ENCODE assay signal across 22 cellular contexts in the genomic region with DNA sequence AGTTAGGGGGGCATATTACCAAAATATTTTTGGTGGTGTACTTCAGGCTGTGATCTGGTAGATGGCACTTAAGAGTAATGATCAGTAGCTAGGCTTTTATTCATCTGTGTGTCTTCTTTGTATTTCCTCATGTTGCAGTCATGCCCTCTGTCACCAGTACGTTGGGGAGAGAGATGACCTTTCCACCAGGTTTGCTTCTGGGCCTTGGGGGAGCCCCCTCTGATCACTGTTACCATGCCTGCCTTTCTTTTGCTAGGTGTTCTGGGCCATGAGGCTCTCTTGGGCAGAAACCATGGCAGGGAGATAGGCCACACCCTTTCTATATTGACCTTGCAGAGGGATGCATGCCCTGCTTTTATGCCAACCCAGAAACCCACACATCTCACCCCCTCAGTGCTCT.
"Had no signal": no experiment of that assay in that cellular context is flagged by ENCODE, and none has a peak within 500 bp of the region (broad histone marks: within the 10 kb centered on the region; RNA-seq: fewer than 3 reads in every experiment).

No MANE protein-coding gene starts in this region.

- DNase-seq: IMR-90, Karpas-422, KG1, MG63, NCI-H1092, NCI-H1105 treated with DMSO at 0.1 percent for 48 hours, NCI-H1417 treated with DMSO at 0.1 percent for 48 hours, NCI-H146, NCI-H1694 treated with DMSO at 0.1 percent for 48 hours, NCI-H1930, NCI-H2081, NCI-H2107, NCI-H226, NCI-H446, NCI-H510A, NCI-H524 treated with DMSO at 0.1 percent for 48 hours, NCI-H69, NCI-H774, Right ventricle myocardium superior, RPMI8226, SIG-M5 had no signal

- FAIRE-seq: RCC 7860 had no signal
